2 cellular contexts compared by ENCODE assay signal in genomic region chr5:178205749-178206047, GRCh38.
TF ChIP-seq lines count a peak whose summit lies in the region.

No MANE protein-coding gene starts in this region.

TF ChIP-seq in SK-N-SH, 30 proteins besides CTCF, POLR2A, EP300 and RAD21 (continued from another document):
- TF ChIP-seq REST (IDR thresholded peaks at IDR 0.05; ENCODE audit: low read depth, low read length): no peak
- no peak for TF ChIP-seq MXI1 (IDR thresholded peaks at IDR 0.05; ENCODE audit: low read depth, low read length)
- no peak for TF ChIP-seq YY1 (IDR thresholded peaks at IDR 0.05; ENCODE audit: low read depth)
- no peak for TF ChIP-seq ZBTB33 (IDR thresholded peaks at IDR 0.05; ENCODE audit: borderline replicate concordance, low read depth)
- TF ChIP-seq TEAD4 (IDR thresholded peaks at IDR 0.05; ENCODE audit: borderline replicate concordance, insufficient read depth): no peak
- no peak for TF ChIP-seq MEF2A (IDR thresholded peaks at IDR 0.05; ENCODE audit: borderline replicate concordance, low read depth)
- TF ChIP-seq PBX3 (IDR thresholded peaks at IDR 0.05): no peak
- TF ChIP-seq SMC3 (IDR thresholded peaks at IDR 0.05; ENCODE audit: low read depth, low read length): no peak
- TF ChIP-seq NRF1 (IDR thresholded peaks at IDR 0.05; ENCODE audit: low read depth, low read length): no peak
- TF ChIP-seq RXRA (IDR thresholded peaks at IDR 0.05; ENCODE audit: borderline replicate concordance, low read depth): no peak
- TF ChIP-seq JUND (IDR thresholded peaks at IDR 0.05): no peak
- TF ChIP-seq NFIC (IDR thresholded peaks at IDR 0.05; ENCODE audit: borderline replicate concordance): no peak
- TF ChIP-seq TCF12 (IDR thresholded peaks at IDR 0.05): no peak

TF ChIP-seq in SK-N-SH treated with all-trans-retinoic acid at 6 μM for 48 hours, 23 proteins besides CTCF, POLR2A, EP300 and RAD21 (continued from another document):
- TF ChIP-seq CSRNP3 (CRISPR knock-in tag; IDR thresholded peaks at IDR 0.05) (no peak), TOX (CRISPR knock-in tag; IDR thresholded peaks at IDR 0.05; ENCODE audit: borderline replicate concordance) (no peak), ZFP30 (CRISPR knock-in tag; IDR thresholded peaks at IDR 0.05) (no peak), ARNTL (CRISPR knock-in tag; IDR thresholded peaks at IDR 0.05; ENCODE audit: borderline replicate concordance, low read depth) (no peak), PPARA (CRISPR knock-in tag; IDR thresholded peaks at IDR 0.05; ENCODE audit: borderline replicate concordance) (no peak), ZC3H10 (CRISPR knock-in tag; IDR thresholded peaks at IDR 0.05) (no peak), TCF4 (CRISPR knock-in tag; IDR thresholded peaks at IDR 0.05; ENCODE audit: borderline replicate concordance) (no peak), TSHZ2 (CRISPR knock-in tag; IDR thresholded peaks at IDR 0.05) (no peak), ZNF8 (CRISPR knock-in tag; IDR thresholded peaks at IDR 0.05) (no peak), BACH2 (CRISPR knock-in tag; IDR thresholded peaks at IDR 0.05; ENCODE audit: borderline replicate concordance) (no peak)
